1 cellular context compared by ENCODE assay signal in genomic region chr6:141552463-141552862, GRCh38.
TF ChIP-seq lines count a peak whose summit lies in the region.

No MANE protein-coding gene starts in this region.

TF ChIP-seq in HepG2, 621 proteins besides CTCF, POLR2A, EP300 and RAD21 (continued from another document and continues in another):
- TF ChIP-seq, protein P1, sequence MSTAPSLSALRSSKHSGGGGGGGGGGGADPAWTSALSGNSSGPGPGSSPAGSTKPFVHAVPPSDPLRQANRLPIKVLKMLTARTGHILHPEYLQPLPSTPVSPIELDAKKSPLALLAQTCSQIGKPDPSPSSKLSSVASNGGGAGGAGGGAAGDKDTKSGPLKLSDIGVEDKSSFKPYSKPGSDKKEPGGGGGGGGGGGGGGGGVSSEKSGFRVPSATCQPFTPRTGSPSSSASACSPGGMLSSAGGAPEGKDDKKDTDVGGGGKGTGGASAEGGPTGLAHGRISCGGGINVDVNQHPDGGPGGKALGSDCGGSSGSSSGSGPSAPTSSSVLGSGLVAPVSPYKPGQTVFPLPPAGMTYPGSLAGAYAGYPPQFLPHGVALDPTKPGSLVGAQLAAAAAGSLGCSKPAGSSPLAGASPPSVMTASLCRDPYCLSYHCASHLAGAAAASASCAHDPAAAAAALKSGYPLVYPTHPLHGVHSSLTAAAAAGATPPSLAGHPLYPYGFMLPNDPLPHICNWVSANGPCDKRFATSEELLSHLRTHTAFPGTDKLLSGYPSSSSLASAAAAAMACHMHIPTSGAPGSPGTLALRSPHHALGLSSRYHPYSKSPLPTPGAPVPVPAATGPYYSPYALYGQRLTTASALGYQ (CRISPR knock-in tag; IDR thresholded peaks at IDR 0.05): peak; percentile 48; the same call in 1 of the 2 replicates
- peak; percentile 82; the same call in 1 of the 2 replicates for TF ChIP-seq HMG20A (CRISPR knock-in tag; IDR thresholded peaks at IDR 0.05; ENCODE audit: borderline replicate concordance)
- no peak for TF ChIP-seq ERF (CRISPR knock-in tag; IDR thresholded peaks at IDR 0.05)
- peak; percentile 43; the same call in 1 of the 2 replicates for TF ChIP-seq GATA4 (IDR thresholded peaks at IDR 0.05; ENCODE audit: borderline replicate concordance, low read depth)
- TF ChIP-seq ZNF660 (CRISPR knock-in tag; IDR thresholded peaks at IDR 0.05; ENCODE audit: borderline replicate concordance, low read depth): no peak
- no peak for TF ChIP-seq ZNF264 (CRISPR knock-in tag; IDR thresholded peaks at IDR 0.05)
- TF ChIP-seq SALL1 (CRISPR knock-in tag; IDR thresholded peaks at IDR 0.05): peak; percentile 48; the same call in 1 of the 2 replicates
- TF ChIP-seq SNAPC5 (CRISPR knock-in tag; IDR thresholded peaks at IDR 0.05; ENCODE audit: borderline replicate concordance): no peak
- no peak for TF ChIP-seq ZNF598 (CRISPR knock-in tag; IDR thresholded peaks at IDR 0.05; ENCODE audit: borderline replicate concordance)
- no peak for TF ChIP-seq ZNF784 (CRISPR knock-in tag; IDR thresholded peaks at IDR 0.05; ENCODE audit: borderline replicate concordance)
- TF ChIP-seq RCOR2 (CRISPR knock-in tag; IDR thresholded peaks at IDR 0.05): no peak
- TF ChIP-seq, protein P2, sequence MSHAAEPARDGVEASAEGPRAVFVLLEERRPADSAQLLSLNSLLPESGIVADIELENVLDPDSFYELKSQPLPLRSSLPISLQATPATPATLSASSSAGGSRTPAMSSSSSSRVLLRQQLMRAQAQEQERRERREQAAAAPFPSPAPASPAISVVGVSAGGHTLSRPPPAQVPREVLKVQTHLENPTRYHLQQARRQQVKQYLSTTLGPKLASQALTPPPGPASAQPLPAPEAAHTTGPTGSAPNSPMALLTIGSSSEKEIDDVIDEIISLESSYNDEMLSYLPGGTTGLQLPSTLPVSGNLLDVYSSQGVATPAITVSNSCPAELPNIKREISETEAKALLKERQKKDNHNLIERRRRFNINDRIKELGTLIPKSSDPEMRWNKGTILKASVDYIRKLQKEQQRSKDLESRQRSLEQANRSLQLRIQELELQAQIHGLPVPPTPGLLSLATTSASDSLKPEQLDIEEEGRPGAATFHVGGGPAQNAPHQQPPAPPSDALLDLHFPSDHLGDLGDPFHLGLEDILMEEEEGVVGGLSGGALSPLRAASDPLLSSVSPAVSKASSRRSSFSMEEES (CRISPR knock-in tag; IDR thresholded peaks at IDR 0.05): peak; percentile 79
- TF ChIP-seq FOXP1 (IDR thresholded peaks at IDR 0.05): peak; percentile 62; the same call in 1 of the 2 replicates
- peak; percentile 94 for TF ChIP-seq FOXP1 (CRISPR knock-in tag; IDR thresholded peaks at IDR 0.05)
- no peak for TF ChIP-seq THYN1 (CRISPR knock-in tag; IDR thresholded peaks at IDR 0.05; ENCODE audit: borderline replicate concordance, low read depth)
- TF ChIP-seq FUBP1 (CRISPR knock-in tag; IDR thresholded peaks at IDR 0.05; ENCODE audit: borderline replicate concordance): no peak
- peak; percentile 91; the same call in 1 of the 2 replicates for TF ChIP-seq HOMEZ (CRISPR knock-in tag; IDR thresholded peaks at IDR 0.05; ENCODE audit: low read depth)
- TF ChIP-seq, protein P3, sequence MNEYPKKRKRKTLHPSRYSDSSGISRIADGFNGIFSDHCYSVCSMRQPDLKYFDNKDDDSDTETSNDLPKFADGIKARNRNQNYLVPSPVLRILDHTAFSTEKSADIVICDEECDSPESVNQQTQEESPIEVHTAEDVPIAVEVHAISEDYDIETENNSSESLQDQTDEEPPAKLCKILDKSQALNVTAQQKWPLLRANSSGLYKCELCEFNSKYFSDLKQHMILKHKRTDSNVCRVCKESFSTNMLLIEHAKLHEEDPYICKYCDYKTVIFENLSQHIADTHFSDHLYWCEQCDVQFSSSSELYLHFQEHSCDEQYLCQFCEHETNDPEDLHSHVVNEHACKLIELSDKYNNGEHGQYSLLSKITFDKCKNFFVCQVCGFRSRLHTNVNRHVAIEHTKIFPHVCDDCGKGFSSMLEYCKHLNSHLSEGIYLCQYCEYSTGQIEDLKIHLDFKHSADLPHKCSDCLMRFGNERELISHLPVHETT (CRISPR knock-in tag; conservative IDR thresholded peaks at IDR 0.05): no peak
- peak; percentile 67 for TF ChIP-seq MAFF (IDR thresholded peaks at IDR 0.05; ENCODE audit: low read depth, low read length)
- TF ChIP-seq IRF2 (CRISPR knock-in tag; IDR thresholded peaks at IDR 0.05): peak; percentile 74; the same call in 1 of the 2 replicates
- no peak for TF ChIP-seq MEF2D (CRISPR knock-in tag; IDR thresholded peaks at IDR 0.05)
- TF ChIP-seq ZNF180 (CRISPR knock-in tag; IDR thresholded peaks at IDR 0.05; ENCODE audit: borderline replicate concordance, low read depth): no peak
- TF ChIP-seq MED1 (CRISPR knock-in tag; IDR thresholded peaks at IDR 0.05): peak; percentile 90
- TF ChIP-seq ZNF788 (CRISPR knock-in tag; IDR thresholded peaks at IDR 0.05; ENCODE audit: borderline replicate concordance): no peak
- no peak for TF ChIP-seq ZNF879 (CRISPR knock-in tag; IDR thresholded peaks at IDR 0.05)
- TF ChIP-seq SOX13 (IDR thresholded peaks at IDR 0.05): no peak
- peak in 1 of 2 experiments; percentile 73; a peak in 1 of 4 replicates for TF ChIP-seq SOX13 (CRISPR knock-in tag; conservative IDR thresholded peaks at IDR 0.05 in 1 of 2, IDR thresholded peaks at IDR 0.05 in 1 of 2)
- no peak for TF ChIP-seq ZNF333 (CRISPR knock-in tag; IDR thresholded peaks at IDR 0.05; ENCODE audit: borderline replicate concordance)
- TF ChIP-seq NRL (CRISPR knock-in tag; IDR thresholded peaks at IDR 0.05; ENCODE audit: borderline replicate concordance): no peak
- no peak for TF ChIP-seq ZNF770 (CRISPR knock-in tag; IDR thresholded peaks at IDR 0.05)
- TF ChIP-seq, protein P4, sequence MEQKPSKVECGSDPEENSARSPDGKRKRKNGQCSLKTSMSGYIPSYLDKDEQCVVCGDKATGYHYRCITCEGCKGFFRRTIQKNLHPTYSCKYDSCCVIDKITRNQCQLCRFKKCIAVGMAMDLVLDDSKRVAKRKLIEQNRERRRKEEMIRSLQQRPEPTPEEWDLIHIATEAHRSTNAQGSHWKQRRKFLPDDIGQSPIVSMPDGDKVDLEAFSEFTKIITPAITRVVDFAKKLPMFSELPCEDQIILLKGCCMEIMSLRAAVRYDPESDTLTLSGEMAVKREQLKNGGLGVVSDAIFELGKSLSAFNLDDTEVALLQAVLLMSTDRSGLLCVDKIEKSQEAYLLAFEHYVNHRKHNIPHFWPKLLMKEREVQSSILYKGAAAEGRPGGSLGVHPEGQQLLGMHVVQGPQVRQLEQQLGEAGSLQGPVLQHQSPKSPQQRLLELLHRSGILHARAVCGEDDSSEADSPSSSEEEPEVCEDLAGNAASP (CRISPR knock-in tag; IDR thresholded peaks at IDR 0.05; ENCODE audit: borderline replicate concordance): no peak
- TF ChIP-seq SOX5 (CRISPR knock-in tag; IDR thresholded peaks at IDR 0.05; ENCODE audit: borderline replicate concordance): peak; percentile 89
- TF ChIP-seq SMARCC2 (IDR thresholded peaks at IDR 0.05): peak; percentile 67; the same call in 1 of the 2 replicates
- no peak for TF ChIP-seq ZNF773 (CRISPR knock-in tag; IDR thresholded peaks at IDR 0.05; ENCODE audit: borderline replicate concordance)
- no peak for TF ChIP-seq ZNF816 (CRISPR knock-in tag; IDR thresholded peaks at IDR 0.05; ENCODE audit: borderline replicate concordance)
- no peak for TF ChIP-seq MTF1 (CRISPR knock-in tag; IDR thresholded peaks at IDR 0.05)
- TF ChIP-seq TEAD3 (CRISPR knock-in tag; optimal IDR thresholded peaks at IDR 0.05; ENCODE audit: borderline replicate concordance): peak; percentile 75
- TF ChIP-seq HNF4A (CRISPR knock-in tag; IDR thresholded peaks at IDR 0.05): peak; percentile 24; the same call in 1 of the 2 replicates
- no peak for TF ChIP-seq ZC3H13 (CRISPR knock-in tag; IDR thresholded peaks at IDR 0.05)
- peak; percentile 45; the same call in 1 of the 3 replicates for TF ChIP-seq MXI1 (IDR thresholded peaks at IDR 0.05; ENCODE audit: borderline replicate concordance, low read depth, low read length)
- TF ChIP-seq, protein P5, sequence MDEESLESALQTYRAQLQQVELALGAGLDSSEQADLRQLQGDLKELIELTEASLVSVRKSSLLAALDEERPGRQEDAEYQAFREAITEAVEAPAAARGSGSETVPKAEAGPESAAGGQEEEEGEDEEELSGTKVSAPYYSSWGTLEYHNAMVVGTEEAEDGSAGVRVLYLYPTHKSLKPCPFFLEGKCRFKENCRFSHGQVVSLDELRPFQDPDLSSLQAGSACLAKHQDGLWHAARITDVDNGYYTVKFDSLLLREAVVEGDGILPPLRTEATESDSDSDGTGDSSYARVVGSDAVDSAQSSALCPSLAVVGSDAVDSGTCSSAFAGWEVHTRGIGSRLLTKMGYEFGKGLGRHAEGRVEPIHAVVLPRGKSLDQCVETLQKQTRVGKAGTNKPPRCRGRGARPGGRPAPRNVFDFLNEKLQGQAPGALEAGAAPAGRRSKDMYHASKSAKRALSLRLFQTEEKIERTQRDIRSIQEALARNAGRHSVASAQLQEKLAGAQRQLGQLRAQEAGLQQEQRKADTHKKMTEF (CRISPR knock-in tag; IDR thresholded peaks at IDR 0.05): peak; percentile 48; the same call in 1 of the 2 replicates
- peak; percentile 53 for TF ChIP-seq KAT8 (CRISPR knock-in tag; IDR thresholded peaks at IDR 0.05)
- no peak for TF ChIP-seq GTF2F1 (IDR thresholded peaks at IDR 0.05; ENCODE audit: low read length)
- TF ChIP-seq ZIK1 (CRISPR knock-in tag; IDR thresholded peaks at IDR 0.05; ENCODE audit: borderline replicate concordance, low read depth): no peak
- TF ChIP-seq JUND (CRISPR knock-in tag; IDR thresholded peaks at IDR 0.05): no peak
- peak; percentile 52; the same call in 1 of the 2 replicates for TF ChIP-seq KDM6A (CRISPR knock-in tag; IDR thresholded peaks at IDR 0.05; ENCODE audit: low read depth)
- 0 out of 2 replicates have a peak, but pooled peaks have one; percentile 45 for TF ChIP-seq BRCA1 (CRISPR knock-in tag; IDR thresholded peaks at IDR 0.05)
- no peak for TF ChIP-seq ZNF703 (CRISPR knock-in tag; IDR thresholded peaks at IDR 0.05; ENCODE audit: borderline replicate concordance)
- TF ChIP-seq, protein P6, sequence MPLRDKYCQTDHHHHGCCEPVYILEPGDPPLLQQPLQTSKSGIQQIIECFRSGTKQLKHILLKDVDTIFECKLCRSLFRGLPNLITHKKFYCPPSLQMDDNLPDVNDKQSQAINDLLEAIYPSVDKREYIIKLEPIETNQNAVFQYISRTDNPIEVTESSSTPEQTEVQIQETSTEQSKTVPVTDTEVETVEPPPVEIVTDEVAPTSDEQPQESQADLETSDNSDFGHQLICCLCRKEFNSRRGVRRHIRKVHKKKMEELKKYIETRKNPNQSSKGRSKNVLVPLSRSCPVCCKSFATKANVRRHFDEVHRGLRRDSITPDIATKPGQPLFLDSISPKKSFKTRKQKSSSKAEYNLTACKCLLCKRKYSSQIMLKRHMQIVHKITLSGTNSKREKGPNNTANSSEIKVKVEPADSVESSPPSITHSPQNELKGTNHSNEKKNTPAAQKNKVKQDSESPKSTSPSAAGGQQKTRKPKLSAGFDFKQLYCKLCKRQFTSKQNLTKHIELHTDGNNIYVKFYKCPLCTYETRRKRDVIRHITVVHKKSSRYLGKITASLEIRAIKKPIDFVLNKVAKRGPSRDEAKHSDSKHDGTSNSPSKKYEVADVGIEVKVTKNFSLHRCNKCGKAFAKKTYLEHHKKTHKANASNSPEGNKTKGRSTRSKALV (CRISPR knock-in tag; IDR thresholded peaks at IDR 0.05): peak; percentile 25; the same call in 1 of the 2 replicates
- TF ChIP-seq JUNB (CRISPR knock-in tag; IDR thresholded peaks at IDR 0.05; ENCODE audit: borderline replicate concordance): peak; percentile 48; the same call in 1 of the 2 replicates
- TF ChIP-seq ZNF777 (CRISPR knock-in tag; IDR thresholded peaks at IDR 0.05): no peak
- TF ChIP-seq ZMAT3 (CRISPR knock-in tag; conservative IDR thresholded peaks at IDR 0.05): no peak
- no peak for TF ChIP-seq RFX1 (IDR thresholded peaks at IDR 0.05)
